In the genomic region with DNA sequence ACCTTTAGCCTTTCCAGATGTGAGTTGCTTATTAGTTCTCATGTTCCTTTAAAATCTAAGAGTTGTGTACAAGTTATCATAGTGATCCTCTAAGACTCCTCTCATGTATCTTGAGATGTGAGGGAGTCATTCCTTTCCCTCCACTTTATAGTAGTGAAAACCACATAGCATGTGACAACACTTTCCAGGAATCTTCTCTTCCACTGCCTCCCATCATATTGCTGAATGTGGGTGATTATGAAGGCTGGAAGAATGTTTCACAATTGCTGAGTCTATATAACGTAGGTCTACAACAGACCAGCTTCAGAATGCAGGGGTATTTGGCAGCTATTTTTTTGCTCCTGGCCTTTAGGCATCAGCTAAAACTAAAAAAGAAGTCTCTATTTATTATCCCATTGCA, we compare ENCODE assay signal across 18 cellular contexts. TPM values are rescaled to one million over a fixed set of nuclear protein-coding genes. Genes with fewer than 3 reads are reported as not detected.
A peak's percentile ranks its signal among the peaks of the same experiment; 100 is the strongest.
DNase-seq lines count a peak whose midpoint lies in the region; FAIRE-seq and TF ChIP-seq lines count a peak whose summit lies in the region.
"Had no signal": no experiment of that assay in that cellular context is flagged by ENCODE, and none has a peak within 500 bp of the region (broad histone marks: within the 10 kb centered on the region; RNA-seq: fewer than 3 reads in every experiment).

No MANE protein-coding gene starts in this region.

- no TSS peak for BruUV-seq in PC-9 (replicated peaks; lab: Mats Ljungman, UMichigan)

- no peak for TF ChIP-seq CTCF in AG09319 (IDR thresholded peaks at IDR 0.05; ENCODE audit: low read depth, low read length)
- TF ChIP-seq CTCF in brain microvascular endothelial cell (IDR thresholded peaks at IDR 0.05; ENCODE audit: low read depth, low read length, missing control alignments): no peak
- no peak for TF ChIP-seq CTCF in keratinocyte (optimal IDR thresholded peaks at IDR 0.05 in 1 of 3, IDR thresholded peaks at IDR 0.05 in 1 of 3, conservative IDR thresholded peaks at IDR 0.05 in 1 of 3; ENCODE audit: extremely low read depth in 1 of 3, insufficient read depth in 2 of 3, low read length in 3 of 3)
- TF ChIP-seq CTCF in PC-9 (conservative IDR thresholded peaks at IDR 0.05): no peak

- POLR2A ChIA-PET in PC-9 (lab: Charles Lee; ENCODE audit: unreplicated experiment): no interaction called here

- H3K79me2 ChIP-seq in keratinocyte (ENCODE audit: control insufficient read depth, insufficient read depth, low read length) (no peaks in the 10 kb centered on the region), PC-9 (ENCODE audit: low read depth) (no peaks in the 10 kb centered on the region)

- H3K27ac ChIP-seq in brain microvascular endothelial cell: no peak overlapping the region
- H3K27ac ChIP-seq in keratinocyte (ENCODE audit: control insufficient read depth, insufficient read depth, low read length): no peak overlapping the region
- no peak overlapping the region for H3K27ac ChIP-seq in PC-9
- H3K27ac ChIP-seq: Peyer's patch, thoracic aorta had no signal

- no peak overlapping the region for H3K4me3 ChIP-seq in brain microvascular endothelial cell (ENCODE audit: low read depth, low read length)
- no peak overlapping the region for H3K4me3 ChIP-seq in keratinocyte (ENCODE audit: control insufficient read depth in 2 of 3, extremely low read depth in 1 of 3, insufficient read depth in 2 of 3, low read depth in 1 of 3, low read length in 3 of 3)
- no peak overlapping the region for H3K4me3 ChIP-seq in PC-9
- H3K4me3 ChIP-seq: Peyer's patch, thoracic aorta had no signal

- H3K9me3 ChIP-seq in keratinocyte (ENCODE audit: control insufficient read depth, low read depth, low read length) (no peaks in the 10 kb centered on the region), PC-9 (ENCODE audit: insufficient read depth, low read depth) (no peaks in the 10 kb centered on the region)
- H3K9me3 ChIP-seq: Peyer's patch, thoracic aorta had no signal

- no peaks in the 10 kb centered on the region for H3K9me1 ChIP-seq in keratinocyte (ENCODE audit: control insufficient read depth, extremely low read depth, insufficient read depth, low read length)

- no peaks in the 10 kb centered on the region for H3K9me2 ChIP-seq in PC-9 (ENCODE audit: insufficient read depth)

- H3K27me3 ChIP-seq in brain microvascular endothelial cell (replicated peaks) (no peaks in the 10 kb centered on the region), keratinocyte (ENCODE audit: control insufficient read depth, extremely low read depth, insufficient read depth, low read length) (no peaks in the 10 kb centered on the region), PC-9 (ENCODE audit: insufficient read depth, low read depth) (no peaks in the 10 kb centered on the region)
- H3K27me3 ChIP-seq: Peyer's patch had no signal

- H4K20me1 ChIP-seq in keratinocyte (ENCODE audit: control insufficient read depth, extremely low read depth, insufficient read depth, low read length) (no peaks in the 10 kb centered on the region), PC-9 (ENCODE audit: insufficient read depth) (no peaks in the 10 kb centered on the region)

- H2AFZ ChIP-seq in keratinocyte (ENCODE audit: control insufficient read depth, low read length) (no peak overlapping the region), PC-9 (no peak overlapping the region)

- CTCF ChIA-PET in PC-9 (lab: Charles Lee): no interaction called here

- H3K36me3 ChIP-seq in brain microvascular endothelial cell (replicated peaks) (no peaks in the 10 kb centered on the region), keratinocyte (ENCODE audit: control insufficient read depth in 2 of 2, extremely low read depth in 1 of 2, insufficient read depth in 2 of 2, low read length in 2 of 2) (no peaks in the 10 kb centered on the region), PC-9 (ENCODE audit: low read depth) (no peaks in the 10 kb centered on the region)
- H3K36me3 ChIP-seq: Peyer's patch, thoracic aorta had no signal

- H3K9ac ChIP-seq in keratinocyte (ENCODE audit: control insufficient read depth, extremely low read depth, insufficient read depth, low read length): no peak overlapping the region

- intact Hi-C loops in PC-9 (cut with micrococcal nuclease; ENCODE audit: unreplicated experiment): no loop called here

- H3F3A ChIP-seq in PC-9 (ENCODE audit: insufficient read depth, low read depth): no peaks in the 10 kb centered on the region

- in situ Hi-C loops in brain microvascular endothelial cell (cut with HindIII; ENCODE audit: low pct_ligation_motif_present, low sequenced_read_pairs): no loop called here

- H3K4me1 ChIP-seq in keratinocyte (ENCODE audit: control insufficient read depth, extremely low read depth, insufficient read depth, low read length): peaks cover 15% of the 10 kb centered on the region
- H3K4me1 ChIP-seq in PC-9 (replicated peaks; ENCODE audit: insufficient read depth): no peaks in the 10 kb centered on the region
- H3K4me1 ChIP-seq: Peyer's patch had no signal

- DNase-seq in AG09319 (ENCODE audit: extremely low read depth, low read depth): peak; percentile 67
- DNase-seq in HTR-8/SVneo (ENCODE audit: insufficient read length, low spot score): peak; percentile 54
- DNase-seq in brain microvascular endothelial cell: peak; percentile 87
- peak; percentile 32 for DNase-seq in keratinocyte (ENCODE audit: low read depth, low spot score)
- no peak for DNase-seq in cerebellar nuclear complex (lab: John Stamatoyannopoulos, UW)
- DNase-seq in PC-9: no peak
- DNase-seq in D341Med (ENCODE audit: low spot score): no peak
- DNase-seq in frontal cortex (ENCODE audit: low spot score in 2 of 2): no peak
- DNase-seq: activated CD4-positive, alpha-beta T cell treated with anti-CD3 and anti-CD28 coated beads for 48 hours; activated T-cell treated with anti-CD3 and anti-CD28 coated beads, Interleukin-2, amount 50 U/mL, for 48 hours; amygdala; DMS79 treated with DMSO at 0.1 percent for 48 hours; glutamatergic neuron; kidney; NCI-H1417; NCI-H524; Peyer's patch had no signal

- no peak overlapping the region for H3K4me2 ChIP-seq in keratinocyte (ENCODE audit: control insufficient read depth, extremely low read depth, insufficient read depth, low read depth, low read length)
- H3K4me2 ChIP-seq in PC-9: no peak overlapping the region

- dilution Hi-C loops in keratinocyte (cut with MboI; ENCODE audit: extremely low pct_ligation_motif_present, low sequenced_read_pairs): no loop called here

- FAIRE-seq in HTR-8/SVneo (lab: Jason Lieb, UNC): no peak
- FAIRE-seq in keratinocyte (lab: Jason Lieb, UNC): peak; percentile 94
- no peak for FAIRE-seq in frontal cortex (lab: Jason Lieb, UNC)
- FAIRE-seq: kidney had no signal

RNA-seq across cellular contexts. Expression of a gene that starts 44.7 kb away (rescaled TPM):
- polyA plus RNA-seq in keratinocyte: 0.28 to 0.35 TPM (median 0.33 TPM) in 3 replicates
- not detected for polyA plus RNA-seq in keratinocyte (2011; ENCODE audit: low read depth)
- 0.14 and 0.28 TPM in 2 replicates for polyA plus RNA-seq in keratinocyte (2011; cell fraction: cytosol; rRNA removed)
- polyA plus RNA-seq in keratinocyte (2011; cell fraction: nucleus; rRNA removed): 0.36 and 0.96 TPM in 2 replicates
- 0.08 and 0.31 TPM in 2 replicates for polyA plus RNA-seq in keratinocyte (2012; ENCODE audit: low replicate concordance)
- 0.07 to 0.49 TPM (median 0.29 TPM) in 3 replicates for polyA minus RNA-seq in keratinocyte
- not detected for polyA minus RNA-seq in keratinocyte (2011; cell fraction: cytosol; rRNA and poly(A)+ RNA removed)
- polyA minus RNA-seq in keratinocyte (2011; cell fraction: nucleus; rRNA and poly(A)+ RNA removed): 0.84 and 1.8 TPM in 2 replicates
- total RNA-seq in PC-9 (2021) (not detected in 2 replicates), frontal cortex (159 TPM)

Comparison
In these comparisons a context has a peak if more than half of its experiments do, and no peak if none do; other contexts are left out.
1. DNase-seq: peak in AG09319 (single experiment), HTR-8/SVneo (single experiment), brain microvascular endothelial cell (single experiment) and keratinocyte (single experiment); none in cerebellar nuclear complex (0 of 2), PC-9 (0 of 2), D341Med (single experiment) and frontal cortex (0 of 2).
2. RNA of a gene that starts 44.7 kb away (total RNA-seq): 159 TPM in frontal cortex (single experiment); not detected in PC-9; every median in the first group is over 100 times any median in the second.